Comparison of ENCODE assay signal across 10 cellular contexts in genomic region chr7:76281706-76282343, GRCh38. TPM values are rescaled to one million over a fixed set of nuclear protein-coding genes. Genes with fewer than 3 reads are reported as not detected.
DNase-seq lines count a peak whose midpoint lies in the region; ATAC-seq and TF ChIP-seq lines count a peak whose summit lies in the region.
"Had no signal": no experiment of that assay in that cellular context is flagged by ENCODE, and none has a peak within 500 bp of the region (broad histone marks: within the 10 kb centered on the region; RNA-seq: fewer than 3 reads in every experiment).

No MANE protein-coding gene starts in this region.

- H3K36me3 ChIP-seq in CD8-positive, alpha-beta memory T cell (ENCODE audit: insufficient read depth, low read length), result no peaks in the 10 kb centered on the region
- no peaks in the 10 kb centered on the region for H3K36me3 ChIP-seq in esophagus muscularis mucosa
- H3K36me3 ChIP-seq in Karpas-422 (ENCODE audit: insufficient read depth, low read length), result no peaks in the 10 kb centered on the region

- peaks cover 0 to 2% (median 0%) of the 10 kb centered on the region in 5 donors for H3K9me3 Mint-ChIP-seq in CD8-positive, alpha-beta memory T cell
- no peaks in the 10 kb centered on the region for H3K9me3 Mint-ChIP-seq in progenitor cell of endocrine pancreas (ENCODE audit: low read depth)

- no peaks in the 10 kb centered on the region for H4K20me1 ChIP-seq in Karpas-422 (ENCODE audit: insufficient read depth, low read depth, low read length)

- H3K27ac Mint-ChIP-seq in CD8-positive, alpha-beta memory T cell, result no peak overlapping the region
- H3K27ac Mint-ChIP-seq in T-helper 17 cell (no peak overlapping the region), progenitor cell of endocrine pancreas (no peak overlapping the region)

- H3K4me3 Mint-ChIP-seq in CD8-positive, alpha-beta memory T cell, result peak overlapping the region; percentile 37 to 89 (median 74)
- H3K4me3 Mint-ChIP-seq in T-helper 17 cell, result peak overlapping the region; percentile 89
- H3K4me3 Mint-ChIP-seq in progenitor cell of endocrine pancreas (ENCODE audit: low read depth), result peak overlapping the region; percentile 47

- H2AFZ ChIP-seq in Karpas-422 (ENCODE audit: low read length), result no peak overlapping the region

- CTCF ChIA-PET in CD8-positive, alpha-beta memory T cell (lab: Charles Lee), result interaction anchor here (0.9 to 2.4 kb wide), 4 partner anchors 9 to 33 kb away, joined by 3 to 7 read pairs (median 4); no protein-coding TSS in a partner anchor

- TF ChIP-seq POLR2A in esophagus muscularis mucosa (IDR thresholded peaks at IDR 0.05; ENCODE audit: low read depth), result no peak

- POLR2A ChIA-PET in CD8-positive, alpha-beta memory T cell (lab: Charles Lee), result no interaction called here

- peaks cover 15% of the 10 kb centered on the region for H3K27me3 ChIP-seq in CD8-positive, alpha-beta memory T cell (ENCODE audit: insufficient read depth, low read length, poor library complexity, severe bottlenecking)
- H3K27me3 ChIP-seq in esophagus muscularis mucosa (peaks cover 0 to 55% (median 12%) of the 10 kb centered on the region in 4 donors), Karpas-422 (ENCODE audit: low read length) (no peaks in the 10 kb centered on the region)

- peak overlapping the region; percentile 38 for H3K4me3 ChIP-seq in CD8-positive, alpha-beta memory T cell (ENCODE audit: low read length)
- peak overlapping the region; percentile 55 to 73 (median 59) for H3K4me3 ChIP-seq in esophagus muscularis mucosa
- no peak overlapping the region for H3K4me3 ChIP-seq in Karpas-422 (ENCODE audit: low read length)

- DNase-seq in CD8-positive, alpha-beta memory T cell, result no peak
- DNase-seq in T-helper 17 cell (no peak), esophagus muscularis mucosa (ENCODE audit: extremely low spot score) (no peak), progenitor cell of endocrine pancreas (ENCODE audit: low spot score, unreplicated experiment) (no peak), NCI-H510A treated with DMSO at 0.1 percent for 48 hours (lab: John Stamatoyannopoulos, UW) (no peak), Karpas-422 (no peak), NCI-H128 (lab: John Stamatoyannopoulos, UW; ENCODE audit: unreplicated experiment) (no peak)
- DNase-seq: NCI-H446; stimulated activated CD4-positive, alpha-beta T cell treated with anti-CD3 and anti-CD28 coated beads, Interleukin-12 subunit alpha, Interleukin-12 subunit beta, amount 100 ng/mL, for 4 hours had no signal

- no peaks in the 10 kb centered on the region for H3K79me2 ChIP-seq in Karpas-422 (ENCODE audit: low read length)

- no peaks in the 10 kb centered on the region for H3K9me2 ChIP-seq in Karpas-422 (replicated peaks; ENCODE audit: insufficient read depth, low read length)

- peaks cover 11% of the 10 kb centered on the region for H3K4me1 ChIP-seq in CD8-positive, alpha-beta memory T cell (ENCODE audit: insufficient read depth, low read length)
- H3K4me1 ChIP-seq in esophagus muscularis mucosa, result peaks cover 3 to 33% (median 31%) of the 10 kb centered on the region in 4 donors
- no peaks in the 10 kb centered on the region for H3K4me1 ChIP-seq in Karpas-422 (ENCODE audit: low read length)

- no peaks in the 10 kb centered on the region for H3K36me3 Mint-ChIP-seq in CD8-positive, alpha-beta memory T cell
- H3K36me3 Mint-ChIP-seq in T-helper 17 cell (ENCODE audit: low read depth) (peaks cover 8% of the 10 kb centered on the region), progenitor cell of endocrine pancreas (ENCODE audit: insufficient read depth) (no peaks in the 10 kb centered on the region)

- peaks cover 41 to 51% of the 10 kb centered on the region in 2 donors for H3K27me3 Mint-ChIP-seq in CD8-positive, alpha-beta memory T cell
- H3K27me3 Mint-ChIP-seq in T-helper 17 cell (peaks cover 38% of the 10 kb centered on the region), progenitor cell of endocrine pancreas (peaks cover 66% of the 10 kb centered on the region)

- WGBS in esophagus muscularis mucosa, result 7% methylated on average over 10 of the region's 36 CpGs

- no peaks in the 10 kb centered on the region for H3K9me3 ChIP-seq in CD8-positive, alpha-beta memory T cell (ENCODE audit: low read length)
- H3K9me3 ChIP-seq in T-helper 17 cell (ENCODE audit: control insufficient read depth, low read length, poor library complexity, severe bottlenecking) (no peaks in the 10 kb centered on the region), esophagus muscularis mucosa (no peaks in the 10 kb centered on the region), Karpas-422 (ENCODE audit: low read length) (no peaks in the 10 kb centered on the region)

- no peak for TF ChIP-seq EP300 in esophagus muscularis mucosa (IDR thresholded peaks at IDR 0.05)

- intact Hi-C loops in esophagus muscularis mucosa (cut with DNase I), result loop anchor here (5.0 to 10.0 kb wide), 3 partner anchors 35 to 107 kb away; partner anchors contain the start of gene YWHAG

- H3K4me1 Mint-ChIP-seq in CD8-positive, alpha-beta memory T cell, result peaks cover 14 to 24% (median 22%) of the 10 kb centered on the region in 3 donors
- H3K4me1 Mint-ChIP-seq in T-helper 17 cell (peaks cover 16% of the 10 kb centered on the region), progenitor cell of endocrine pancreas (ENCODE audit: low read depth) (peaks cover 2% of the 10 kb centered on the region)

- H3K27ac ChIP-seq in CD8-positive, alpha-beta memory T cell (ENCODE audit: low read depth, low read length), result no peak overlapping the region
- peak overlapping the region in 1 of 4 donors; percentile 34 for H3K27ac ChIP-seq in esophagus muscularis mucosa (replicated peaks in 1 of 4)
- H3K27ac ChIP-seq in Karpas-422 (ENCODE audit: low read length), result no peak overlapping the region

- TF ChIP-seq CTCF in esophagus muscularis mucosa (IDR thresholded peaks at IDR 0.05), result no peak
- TF ChIP-seq CTCF in progenitor cell of endocrine pancreas (IDR thresholded peaks at IDR 0.05; ENCODE audit: unreplicated experiment), result no peak

- no peak overlapping the region for H3K9ac ChIP-seq in Karpas-422 (ENCODE audit: low read length)

- H3K4me2 ChIP-seq in Karpas-422 (ENCODE audit: low read depth, low read length, poor library complexity, severe bottlenecking), result no peak overlapping the region

- ATAC-seq in T-helper 17 cell (no peak), GM18867 (IDR thresholded peaks at IDR 0.05; ENCODE audit: unreplicated experiment) (no peak)

RNA-seq across cellular contexts. Expression of gene HSPB1, which starts 20.6 kb away (rescaled TPM):
- total RNA-seq in CD8-positive, alpha-beta memory T cell, result 10 to 100 TPM; 80.7 to 84.1 TPM
- polyA plus RNA-seq in CD8-positive, alpha-beta memory T cell, result 74.7 TPM
- 10 to 100 TPM; 25.8 to 33.2 TPM for total RNA-seq in T-helper 17 cell
- 1,000 to 10,000 TPM in 3 of 4 donors, 100 to 1,000 TPM in 1; 927 to 2,513 (median 1,694) TPM for total RNA-seq in esophagus muscularis mucosa
- total RNA-seq in progenitor cell of endocrine pancreas, result 111 and 118 TPM in 2 replicates
- total RNA-seq in Karpas-422 (2014; rRNA removed; shearing (Covaris generic); ENCODE audit: low replicate concordance), result 5.2 and 17.7 TPM in 2 replicates
